In the genomic region with DNA sequence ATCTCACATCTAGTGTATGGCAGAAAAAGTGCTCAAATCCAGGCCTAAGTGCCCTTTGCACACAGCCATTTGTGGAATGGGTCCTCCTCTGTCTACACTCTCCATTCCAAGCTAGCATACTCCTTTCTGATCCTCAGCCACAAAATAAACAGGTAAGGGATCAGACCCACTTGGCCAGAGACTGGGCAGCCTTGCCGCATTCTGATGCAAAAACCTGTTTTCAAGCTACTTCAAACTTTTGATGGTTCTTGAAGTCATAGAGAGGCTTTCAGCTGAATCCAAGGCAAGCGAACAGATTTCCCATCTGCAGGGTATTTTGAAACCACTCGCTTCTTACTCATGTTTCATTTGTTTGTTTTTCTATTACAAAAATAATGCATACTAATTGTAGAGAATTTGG, we compare ENCODE assay signal across 19 cellular contexts.
DNase-seq lines count a peak whose midpoint lies in the region; ATAC-seq and TF ChIP-seq lines count a peak whose summit lies in the region.
"Had no signal": no experiment of that assay in that cellular context is flagged by ENCODE, and none has a peak within 500 bp of the region (broad histone marks: within the 10 kb centered on the region; RNA-seq: fewer than 3 reads in every experiment).

No MANE protein-coding gene starts in this region.

- WGBS in thyroid gland, 2 donors = 33 to 59% methylated on average over 3 of the region's 3 CpGs

- H3K9me3 ChIP-seq in left lung (no peaks in the 10 kb centered on the region), thyroid gland (no peaks in the 10 kb centered on the region)
- H3K9me3 ChIP-seq: MG63 had no signal

- CTCF ChIA-PET in activated CD8-positive, alpha-beta T cell treated with anti-CD3 and anti-CD28 coated beads, Interleukin-2, amount 10 ng/mL, durations not matched to agents 7 days and 5 days (lab: Charles Lee) = no interaction called here

- H3K27me3 Mint-ChIP-seq in nephron progenitor cell (ENCODE audit: low read depth, poor library complexity) = peaks cover 4% of the 10 kb centered on the region
- peaks cover under 1% of the 10 kb centered on the region for H3K27me3 Mint-ChIP-seq in activated CD8-positive, alpha-beta T cell treated with anti-CD3 and anti-CD28 coated beads, Interleukin-2, amount 10 ng/mL, durations not matched to agents 7 days and 5 days (ENCODE audit: low read depth)

- H3K4me3 ChIP-seq in coronary artery = no peak overlapping the region
- no peak overlapping the region for H3K4me3 ChIP-seq in left lung
- no peak overlapping the region for H3K4me3 ChIP-seq in thyroid gland (replicated peaks in 1 of 3)
- H3K4me3 ChIP-seq: MG63 had no signal

- DNase-seq in HCEC 1CT (peak; percentile 24), coronary artery (ENCODE audit: low spot score) (peak; percentile 66), left lung (peak in 1 of 2 donors; percentile 50), thyroid gland (peak; percentile 86 to 90), HK-2 (ENCODE audit: unreplicated experiment) (no peak), SIG-M5 treated with dmso at 0.1 percent for 504 hours (lab: John Stamatoyannopoulos, UW; ENCODE audit: unreplicated experiment) (no peak), nephron progenitor cell (no peak)
- no peak for DNase-seq in activated CD8-positive, alpha-beta T cell treated with anti-CD3 and anti-CD28 coated beads, Interleukin-2, amount 10 ng/mL, durations not matched to agents 7 days and 5 days
- DNase-seq: COR-L47, DMS153, KG1, MG63, NCI-H1105, NCI-H187 treated with DMSO at 0.1 percent for 48 hours, NCI-H446, NCI-H748 treated with DMSO at 0.1 percent for 48 hours had no signal

- POLR2A ChIA-PET in activated CD8-positive, alpha-beta T cell treated with anti-CD3 and anti-CD28 coated beads, Interleukin-2, amount 10 ng/mL, durations not matched to agents 7 days and 5 days (lab: Charles Lee) = no interaction called here

- peak in 1 of 2 donors; percentile 60 for TF ChIP-seq POLR2A in thyroid gland (IDR thresholded peaks at IDR 0.05)

- no peaks in the 10 kb centered on the region for H3K36me3 Mint-ChIP-seq in nephron progenitor cell (ENCODE audit: low read depth)
- no peaks in the 10 kb centered on the region for H3K36me3 Mint-ChIP-seq in activated CD8-positive, alpha-beta T cell treated with anti-CD3 and anti-CD28 coated beads, Interleukin-2, amount 10 ng/mL, durations not matched to agents 7 days and 5 days (ENCODE audit: low read depth)
- H3K36me3 Mint-ChIP-seq: CD14-positive monocyte had no signal

- intact Hi-C loops in left lung (cut with DNase I) (no loop called here), thyroid gland (cut with DNase I) (loop anchor here (10.0 kb wide), 1 partner anchor 69 kb away; no protein-coding TSS in a partner anchor)

- H3K27ac Mint-ChIP-seq in nephron progenitor cell = no peak overlapping the region
- no peak overlapping the region for H3K27ac Mint-ChIP-seq in activated CD8-positive, alpha-beta T cell treated with anti-CD3 and anti-CD28 coated beads, Interleukin-2, amount 10 ng/mL, durations not matched to agents 7 days and 5 days
- H3K27ac Mint-ChIP-seq: CD14-positive monocyte had no signal

- H3K4me3 Mint-ChIP-seq in nephron progenitor cell = no peak overlapping the region
- H3K4me3 Mint-ChIP-seq in activated CD8-positive, alpha-beta T cell treated with anti-CD3 and anti-CD28 coated beads, Interleukin-2, amount 10 ng/mL, durations not matched to agents 7 days and 5 days = no peak overlapping the region
- H3K4me3 Mint-ChIP-seq: CD14-positive monocyte had no signal

- TF ChIP-seq CTCF in coronary artery (IDR thresholded peaks at IDR 0.05) (no peak), left lung (IDR thresholded peaks at IDR 0.05) (no peak), thyroid gland (IDR thresholded peaks at IDR 0.05) (no peak), nephron progenitor cell (IDR thresholded peaks at IDR 0.05) (no peak)

- H3K4me1 Mint-ChIP-seq in nephron progenitor cell = peaks cover 10% of the 10 kb centered on the region
- no peaks in the 10 kb centered on the region for H3K4me1 Mint-ChIP-seq in activated CD8-positive, alpha-beta T cell treated with anti-CD3 and anti-CD28 coated beads, Interleukin-2, amount 10 ng/mL, durations not matched to agents 7 days and 5 days (ENCODE audit: low read depth)
- H3K4me1 Mint-ChIP-seq: CD14-positive monocyte had no signal

- peak overlapping the region in 1 of 2 donors; percentile 29 for H3K27ac ChIP-seq in coronary artery
- H3K27ac ChIP-seq in left lung = peak overlapping the region in 1 of 2 donors; percentile 65
- H3K27ac ChIP-seq in thyroid gland = peak overlapping the region; percentile 83 to 85 (median 83)

- H3K4me1 ChIP-seq in left lung = peaks cover 19 to 24% of the 10 kb centered on the region in 2 donors
- peaks cover 62 to 72% of the 10 kb centered on the region in 2 donors for H3K4me1 ChIP-seq in thyroid gland

- ATAC-seq in left lung = peak; percentile 85
- ATAC-seq in activated CD8-positive, alpha-beta T cell treated with anti-CD3 and anti-CD28 coated beads, Interleukin-2, amount 10 ng/mL, durations not matched to agents 7 days and 5 days = no peak
- ATAC-seq: HCT116, Right ventricle myocardium inferior had no signal

- no peaks in the 10 kb centered on the region for H3K9me3 Mint-ChIP-seq in nephron progenitor cell
- no peaks in the 10 kb centered on the region for H3K9me3 Mint-ChIP-seq in activated CD8-positive, alpha-beta T cell treated with anti-CD3 and anti-CD28 coated beads, Interleukin-2, amount 10 ng/mL, durations not matched to agents 7 days and 5 days (ENCODE audit: insufficient read depth)
- H3K9me3 Mint-ChIP-seq: CD14-positive monocyte had no signal

- H3K27me3 ChIP-seq in left lung = no peaks in the 10 kb centered on the region
- no peaks in the 10 kb centered on the region for H3K27me3 ChIP-seq in thyroid gland
- H3K27me3 ChIP-seq: MG63 had no signal

- H3K36me3 ChIP-seq in left lung = no peaks in the 10 kb centered on the region
- H3K36me3 ChIP-seq in thyroid gland = no peaks in the 10 kb centered on the region
- H3K36me3 ChIP-seq: MG63 had no signal

Comparison
In these comparisons a context has a peak if more than half of its experiments do, and no peak if none do; other contexts are left out.
1. DNase-seq: peak in HCEC 1CT (single experiment), coronary artery (single experiment) and thyroid gland (2 of 2); none in HK-2 (single experiment), SIG-M5 treated with dmso at 0.1 percent for 504 hours (single experiment), nephron progenitor cell (single experiment) and activated CD8-positive, alpha-beta T cell treated with anti-CD3 and anti-CD28 coated beads, Interleukin-2, amount 10 ng/mL, durations not matched to agents 7 days and 5 days (single experiment).